ENCODE assay signal across 19 cellular contexts in the genomic region with DNA sequence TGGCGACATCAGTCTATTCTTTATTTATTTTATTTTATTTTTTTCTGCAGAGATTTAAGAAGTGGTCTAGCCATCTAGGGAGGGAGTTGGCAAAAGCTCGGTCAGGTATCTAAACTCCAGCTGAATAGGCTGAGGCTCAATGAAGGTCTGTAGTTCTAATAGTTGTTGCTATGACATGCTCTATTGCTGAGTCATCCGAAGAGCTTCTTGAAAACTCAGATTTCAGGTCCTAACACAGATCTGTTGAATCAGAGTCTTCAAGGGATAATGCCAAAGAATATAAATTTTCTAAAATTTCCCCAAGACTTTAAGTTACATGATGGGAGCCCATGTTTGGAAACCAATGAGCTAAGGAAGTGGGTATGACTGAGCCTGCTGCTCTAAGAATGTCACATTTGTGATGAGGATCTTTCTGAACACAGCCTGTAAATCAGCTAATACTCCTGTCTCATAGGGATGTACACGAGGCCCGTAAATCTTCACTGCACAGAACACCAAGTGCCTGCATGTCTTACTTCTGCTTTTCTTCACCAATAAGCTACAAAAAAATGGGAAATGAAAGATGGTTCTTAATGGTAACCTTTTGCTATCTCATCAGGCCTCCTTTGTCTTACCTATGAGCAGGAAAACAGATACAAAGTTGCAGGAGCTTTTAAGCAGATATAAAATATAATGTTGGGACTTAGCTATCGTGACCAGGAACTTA.
DNase-seq lines count a peak whose midpoint lies in the region; ATAC-seq, FAIRE-seq and TF ChIP-seq lines count a peak whose summit lies in the region.
"Had no signal": no experiment of that assay in that cellular context is flagged by ENCODE, and none has a peak within 500 bp of the region (broad histone marks: within the 10 kb centered on the region; RNA-seq: fewer than 3 reads in every experiment).

No MANE protein-coding gene starts in this region.

- TF ChIP-seq EP300 in GM12878 (IDR thresholded peaks at IDR 0.05; ENCODE audit: borderline replicate concordance in 1 of 2, control insufficient read depth in 1 of 2, low read depth in 2 of 2, low read length in 2 of 2) = peak in 1 of 2 experiments; percentile 17; a peak in 1 of 4 replicates

- no peak overlapping the region for H3K4me2 ChIP-seq in GM12878 (ENCODE audit: control insufficient read depth, insufficient read depth)
- H3K4me2 ChIP-seq: KMS-11, smooth muscle cell had no signal

- intact Hi-C loops in GM12878 (cut with micrococcal nuclease; ENCODE audit: unreplicated experiment) = no loop called here
- intact Hi-C loops in right cardiac atrium (cut with DNase I) = no loop called here

- peak; percentile 79 for ATAC-seq in GM21786 (IDR thresholded peaks at IDR 0.05; ENCODE audit: unreplicated experiment)
- ATAC-seq in GM12878 = peak; percentile 77
- ATAC-seq in right cardiac atrium = no peak
- ATAC-seq: mucosa of descending colon, pancreas had no signal

- H3K27ac ChIP-seq in GM12878 (ENCODE audit: control insufficient read depth, insufficient read depth) = no peak overlapping the region
- H3K27ac ChIP-seq in right cardiac atrium (ENCODE audit: low read length) = no peak overlapping the region
- H3K27ac ChIP-seq: KMS-11, pancreas, SJSA1 had no signal

- no peak for TF ChIP-seq RAD21 in GM12878 (IDR thresholded peaks at IDR 0.05; ENCODE audit: insufficient read depth, low read depth, low read length)

- SMC1A ChIA-PET in GM12878 (lab: Charles Lee; ENCODE audit: uncharacterized antibody, unreplicated experiment) = no interaction called here

- H3K4me3 ChIP-seq in GM12878 = no peak overlapping the region
- no peak overlapping the region for H3K4me3 ChIP-seq in right cardiac atrium (ENCODE audit: low read length)
- H3K4me3 ChIP-seq: mucosa of descending colon, pancreas, SJSA1, smooth muscle cell had no signal

- CTCF ChIA-PET in GM12878 (lab: Yijun Ruan, JAX) = interaction anchor here (1.3 kb wide), 1 partner anchor 8 kb away, joined by 4 read pairs; no protein-coding TSS in a partner anchor

- no peak for TF ChIP-seq POLR2A in GM12878 (IDR thresholded peaks at IDR 0.05; ENCODE audit: low read depth, low read length)

- 13% methylated on average over 6 of the region's 6 CpGs for WGBS in GM12878 (ENCODE audit: insufficient coverage, insufficient replicate concordance, low lambda C conversion rate, missing lambda C conversion rate)
- 71% methylated on average over 6 of the region's 6 CpGs for WGBS in right cardiac atrium

- no peak overlapping the region for H2AFZ ChIP-seq in GM12878 (ENCODE audit: control insufficient read depth, low read depth, low read length)

- H3K9me3 ChIP-seq in GM12878 (replicated peaks; ENCODE audit: control insufficient read depth, insufficient read depth, low read length) (no peaks in the 10 kb centered on the region), right cardiac atrium (ENCODE audit: control insufficient read depth, low read length) (no peaks in the 10 kb centered on the region)
- H3K9me3 ChIP-seq: mucosa of descending colon, pancreas had no signal

- POLR2A ChIA-PET in GM12878 (lab: Charles Lee) = no interaction called here

- no peaks in the 10 kb centered on the region for H3K4me1 ChIP-seq in GM12878 (ENCODE audit: control insufficient read depth, insufficient read depth, low read length)
- H3K4me1 ChIP-seq in right cardiac atrium (ENCODE audit: control insufficient read depth, insufficient read depth, low read length) = no peaks in the 10 kb centered on the region
- H3K4me1 ChIP-seq: pancreas, SJSA1 had no signal

- BruUV-seq in GM12878 (replicated peaks; lab: Mats Ljungman, UMichigan) = no TSS peak

- no peak for TF ChIP-seq CTCF in GM12878 (IDR thresholded peaks at IDR 0.05 in 2 of 3, conservative IDR thresholded peaks at IDR 0.05 in 1 of 3; ENCODE audit: control insufficient read depth in 2 of 3, extremely low read depth in 1 of 3, insufficient read depth in 1 of 3, low read depth in 3 of 3, low read length in 3 of 3)

- RAD21 ChIA-PET in GM12878 (lab: Charles Lee; ENCODE audit: unreplicated experiment) = no interaction called here

- H3K36me3 ChIP-seq in GM12878 (ENCODE audit: control insufficient read depth in 2 of 2, insufficient read depth in 2 of 2, low read length in 1 of 2) = no peaks in the 10 kb centered on the region
- H3K36me3 ChIP-seq: pancreas, SJSA1 had no signal

- in situ Hi-C loops in GM12878 (cut with MboI) = no loop called here

- no peaks in the 10 kb centered on the region for H3K79me2 ChIP-seq in GM12878 (ENCODE audit: control insufficient read depth, insufficient read depth, low read length)

- FAIRE-seq in GM12878 (lab: Jason Lieb, UNC) = peak; percentile 52
- FAIRE-seq: endothelial cell of umbilical vein, pancreas, TTC549 had no signal

- H4K20me1 ChIP-seq in GM12878 (ENCODE audit: control insufficient read depth, insufficient read depth) = no peaks in the 10 kb centered on the region

- no peak overlapping the region for H3K9ac ChIP-seq in GM12878 (ENCODE audit: control insufficient read depth, insufficient read depth, low read length)
- H3K9ac ChIP-seq: KMS-11 had no signal

- peak; percentile 31 for DNase-seq in GM03348 (ENCODE audit: low spot score)
- DNase-seq in MV-4-11 (lab: John Stamatoyannopoulos, UW) = peak; percentile 95
- no peak for DNase-seq in GM12878 (ENCODE audit: low read depth, low spot score)
- no peak for DNase-seq in DMS 273 treated with DMSO at 0.1 percent for 48 hours (lab: John Stamatoyannopoulos, UW)
- DNase-seq in HuH-7 (ENCODE audit: low spot score) = no peak
- DNase-seq in right cardiac atrium = no peak
- no peak for DNase-seq in iPS-NIHi7 (ENCODE audit: extremely low spot score)
- DNase-seq: amniotic stem cell, islet precursor cell, mucosa of descending colon, NCI-H2029 treated with DMSO at 0.1 percent for 48 hours, NCI-H774, pancreas had no signal

- H3K27me3 ChIP-seq in GM12878 (replicated peaks in 1 of 2; ENCODE audit: control insufficient read depth in 2 of 2, insufficient read depth in 2 of 2, low read length in 1 of 2) (no peaks in the 10 kb centered on the region), right cardiac atrium (ENCODE audit: control insufficient read depth, insufficient read depth) (no peaks in the 10 kb centered on the region)
- H3K27me3 ChIP-seq: SJSA1 had no signal

TF ChIP-seq in GM12878, 131 proteins besides CTCF, POLR2A, EP300 and RAD21:
- TF ChIP-seq SPI1 (IDR thresholded peaks at IDR 0.05; ENCODE audit: borderline replicate concordance, insufficient read depth, low read depth, low read length) (peak; percentile 49), MYB (IDR thresholded peaks at IDR 0.05; ENCODE audit: borderline replicate concordance, low read depth, low read length) (no peak)

Comparison
In these comparisons a context has a peak if more than half of its experiments do, and no peak if none do; other contexts are left out.
1. DNase-seq: peak in GM03348 (single experiment) and MV-4-11 (single experiment); none in GM12878 (single experiment), DMS 273 treated with DMSO at 0.1 percent for 48 hours (single experiment), HuH-7 (single experiment), right cardiac atrium (0 of 3) and iPS-NIHi7 (single experiment).
2. ATAC-seq: peak in GM21786 (single experiment) and GM12878 (single experiment); none in right cardiac atrium (0 of 2).